Comparison of ENCODE assay signal across 11 cellular contexts in the genomic region with DNA sequence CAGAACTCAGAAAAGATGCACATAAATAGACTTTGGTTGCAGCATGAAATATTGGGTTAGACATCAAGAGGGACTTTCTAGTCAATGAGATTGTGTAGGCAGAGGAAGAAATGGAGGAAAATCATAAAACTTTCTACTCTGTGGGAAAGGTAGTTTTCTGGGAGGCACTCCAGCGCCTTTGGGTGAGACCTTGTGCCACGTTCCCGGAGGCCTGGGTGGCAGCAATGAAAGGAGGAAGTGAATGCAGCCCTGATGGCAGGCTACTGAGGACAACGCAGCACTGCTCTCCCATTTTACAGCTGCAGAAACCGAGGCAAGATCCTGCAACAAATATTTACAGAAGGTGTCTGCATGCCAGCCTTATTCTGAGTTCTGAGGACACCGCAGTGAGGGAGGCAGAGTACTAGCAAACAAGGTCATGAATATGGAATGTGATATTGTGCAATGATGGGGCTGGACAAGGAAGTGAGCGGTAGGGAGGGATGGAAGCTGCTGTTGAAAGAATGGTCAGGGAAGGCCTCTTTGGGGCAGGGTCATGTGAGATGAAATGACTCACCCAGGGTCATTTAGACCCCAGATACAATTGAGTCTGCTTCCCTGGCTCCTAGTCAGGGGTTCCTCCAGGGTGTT.
A peak's percentile ranks its signal among the peaks of the same experiment; 100 is the strongest.
DNase-seq lines count a peak whose midpoint lies in the region; ATAC-seq and TF ChIP-seq lines count a peak whose summit lies in the region.
"Had no signal": no experiment of that assay in that cellular context is flagged by ENCODE, and none has a peak within 500 bp of the region (broad histone marks: within the 10 kb centered on the region; RNA-seq: fewer than 3 reads in every experiment).

No MANE protein-coding gene starts in this region.

- H3K36me3 ChIP-seq in HAP-1 (replicated peaks): no peaks in the 10 kb centered on the region

- DNase-seq in AG10803 (ENCODE audit: low read depth): peak; percentile 95
- peak; percentile 71 for DNase-seq in MV-4-11 (lab: John Stamatoyannopoulos, UW)
- peak; percentile 59 for DNase-seq in dedifferentiated amniotic fluid mesenchymal stem cell (ENCODE audit: extremely low spot score)
- DNase-seq in mucosa of gallbladder (ENCODE audit: low spot score): peak; percentile 11
- DNase-seq in HAP-1 (ENCODE audit: low spot score in 2 of 2): no peak
- DNase-seq in DMS 273 treated with DMSO at 0.1 percent for 48 hours (lab: John Stamatoyannopoulos, UW): no peak
- no peak for DNase-seq in NCI-H2171 treated with DMSO at 0.1 percent for 48 hours (lab: John Stamatoyannopoulos, UW)
- DNase-seq: activated CD4-positive, CD25-positive, alpha-beta regulatory T cell treated with anti-CD3 and anti-CD28 coated beads, Interleukin-2, amount 50 U/mL, for 72 hours; DMS79; occipital lobe had no signal

- in situ Hi-C loops in HAP-1 (cut with MboI; ENCODE audit: low sequenced_read_pairs): no loop called here

- TF ChIP-seq CTCF in AG10803 (conservative IDR thresholded peaks at IDR 0.05; ENCODE audit: low read length): no peak

- H3K4me3 ChIP-seq in AG10803 (ENCODE audit: low read length) (no peak overlapping the region), HAP-1 (no peak overlapping the region)

- ATAC-seq in HG02610 (IDR thresholded peaks at IDR 0.05; ENCODE audit: unreplicated experiment): no peak

- H3K4me1 ChIP-seq in HAP-1: no peaks in the 10 kb centered on the region

- H3K27me3 ChIP-seq in HAP-1 (ENCODE audit: low read depth): 0 out of 2 replicates have a peak, but pooled peaks cover 2% of the 10 kb centered on the region

- 0 out of 2 replicates have a peak, but pooled peaks cover 2% of the 10 kb centered on the region for H3K9me3 ChIP-seq in HAP-1

Comparison
In these comparisons a context has a peak if more than half of its experiments do, and no peak if none do; other contexts are left out.
1. DNase-seq: peak in AG10803 (single experiment), MV-4-11 (single experiment), dedifferentiated amniotic fluid mesenchymal stem cell (single experiment) and mucosa of gallbladder (single experiment); none in HAP-1 (0 of 2), DMS 273 treated with DMSO at 0.1 percent for 48 hours (single experiment) and NCI-H2171 treated with DMSO at 0.1 percent for 48 hours (single experiment).